Comparison of ENCODE assay signal across 20 cellular contexts in the genomic region with DNA sequence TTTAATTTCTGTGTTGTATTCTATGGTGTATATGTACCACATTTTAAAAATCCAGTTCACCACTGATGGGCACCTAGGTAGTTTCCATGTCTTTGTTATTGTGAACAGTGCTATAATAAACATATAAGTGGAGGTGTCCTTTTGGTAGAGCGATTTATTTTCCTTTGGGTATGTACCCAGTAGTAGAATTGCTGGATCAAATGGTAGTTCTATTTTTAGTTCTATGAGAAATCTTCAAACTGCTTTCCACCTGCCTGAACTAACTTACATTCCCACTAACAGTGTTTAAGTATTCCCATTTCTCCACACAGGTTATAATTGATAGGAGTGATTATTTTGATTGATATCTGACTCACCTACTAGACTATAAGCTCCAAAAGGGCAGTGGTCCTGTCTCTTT.
DNase-seq lines count a peak whose midpoint lies in the region; ATAC-seq, FAIRE-seq and TF ChIP-seq lines count a peak whose summit lies in the region.
"Had no signal": no experiment of that assay in that cellular context is flagged by ENCODE, and none has a peak within 500 bp of the region (broad histone marks: within the 10 kb centered on the region; RNA-seq: fewer than 3 reads in every experiment).

No MANE protein-coding gene starts in this region.

- H3K27ac Mint-ChIP-seq in activated naive CD4-positive, alpha-beta T cell treated with anti-CD3 and anti-CD28 coated beads, Interleukin-2, amount 10 ng/mL, durations not matched to agents 7 days and 5 days, result peak overlapping the region; percentile 38
- no peak overlapping the region for H3K27ac Mint-ChIP-seq in activated naive CD4-positive, alpha-beta T cell treated with anti-CD3 and anti-CD28 coated beads for 36 hours
- H3K27ac Mint-ChIP-seq: B cell, H9 had no signal

- H3K4me3 Mint-ChIP-seq in activated naive CD4-positive, alpha-beta T cell treated with anti-CD3 and anti-CD28 coated beads, Interleukin-2, amount 10 ng/mL, durations not matched to agents 7 days and 5 days, result no peak overlapping the region
- no peak overlapping the region for H3K4me3 Mint-ChIP-seq in activated naive CD4-positive, alpha-beta T cell treated with anti-CD3 and anti-CD28 coated beads for 36 hours
- H3K4me3 Mint-ChIP-seq: B cell; CD8-positive, alpha-beta memory T cell; H9 had no signal

- no peak for TF ChIP-seq EP300 in A549 (IDR thresholded peaks at IDR 0.05)

- CTCF ChIA-PET in activated naive CD4-positive, alpha-beta T cell treated with anti-CD3 and anti-CD28 coated beads, Interleukin-2, amount 10 ng/mL, durations not matched to agents 7 days and 5 days (lab: Charles Lee), result no interaction called here
- CTCF ChIA-PET in activated naive CD4-positive, alpha-beta T cell treated with anti-CD3 and anti-CD28 coated beads for 36 hours (lab: Charles Lee), result no interaction called here
- CTCF ChIA-PET in A549 (lab: Yijun Ruan, JAX), result interaction anchor here (1.1 to 2.7 kb wide), 2 partner anchors 8 to 335 kb away, joined by 3 to 7 read pairs; no protein-coding TSS in a partner anchor
- CTCF ChIA-PET in HEK293 (lab: Yijun Ruan, JAX), result no interaction called here

- no peaks in the 10 kb centered on the region for H3K27me3 ChIP-seq in skeletal muscle tissue (ENCODE audit: control insufficient read depth in 3 of 3, insufficient read depth in 3 of 3, low read length in 3 of 3)
- H3K27me3 ChIP-seq: BLaER1 treated with 17β-estradiol and CSF1 and Interleukin-3, amounts not matched to agents 10 nM and 100 nM had no signal

- no peak overlapping the region for H3K4me2 ChIP-seq in A549
- H3K4me2 ChIP-seq: BLaER1 treated with 17β-estradiol and CSF1 and Interleukin-3, amounts not matched to agents 10 nM and 100 nM had no signal

- no peak for TF ChIP-seq CTCF in A549 (IDR thresholded peaks at IDR 0.05)
- TF ChIP-seq CTCF in HEK293 (tag by site-specific recombination; IDR thresholded peaks at IDR 0.05), result no peak

- H3K36me3 Mint-ChIP-seq in activated naive CD4-positive, alpha-beta T cell treated with anti-CD3 and anti-CD28 coated beads, Interleukin-2, amount 10 ng/mL, durations not matched to agents 7 days and 5 days, result peaks cover 6% of the 10 kb centered on the region
- peaks cover 3% of the 10 kb centered on the region for H3K36me3 Mint-ChIP-seq in activated naive CD4-positive, alpha-beta T cell treated with anti-CD3 and anti-CD28 coated beads for 36 hours (ENCODE audit: low read depth)

- no peak for TF ChIP-seq RAD21 in A549 (conservative IDR thresholded peaks at IDR 0.05 in 1 of 2, IDR thresholded peaks at IDR 0.05 in 1 of 2)

- H3K4me1 ChIP-seq in A549 (peaks cover 3% of the 10 kb centered on the region; the same call in 1 of the 3 replicates), HEK293 (ENCODE audit: control insufficient read depth, insufficient read depth, low read length) (no peaks in the 10 kb centered on the region), skeletal muscle tissue (ENCODE audit: control insufficient read depth in 3 of 3, insufficient read depth in 3 of 3, low read length in 3 of 3) (peaks cover 0 to 7% (median 2%) of the 10 kb centered on the region in 3 donors)

- TF ChIP-seq POLR2A in A549 (IDR thresholded peaks at IDR 0.05; ENCODE audit: low read length), result no peak

- intact Hi-C loops in activated naive CD4-positive, alpha-beta T cell treated with anti-CD3 and anti-CD28 coated beads for 36 hours (cut with micrococcal nuclease), result loop anchor here (10.0 kb wide), 2 partner anchors 356 to 976 kb away; partner anchors contain the start of gene FOSL2

- H3K4me3 ChIP-seq in A549 (no peak overlapping the region), HEK293 (ENCODE audit: low read depth, low read length) (no peak overlapping the region), skeletal muscle tissue (ENCODE audit: low read length in 3 of 3) (no peak overlapping the region)
- H3K4me3 ChIP-seq: BLaER1 treated with 17β-estradiol and CSF1 and Interleukin-3, amounts not matched to agents 10 nM and 100 nM; GM12878 had no signal

- H3K9me3 Mint-ChIP-seq in activated naive CD4-positive, alpha-beta T cell treated with anti-CD3 and anti-CD28 coated beads, Interleukin-2, amount 10 ng/mL, durations not matched to agents 7 days and 5 days, result no peaks in the 10 kb centered on the region
- no peaks in the 10 kb centered on the region for H3K9me3 Mint-ChIP-seq in activated naive CD4-positive, alpha-beta T cell treated with anti-CD3 and anti-CD28 coated beads for 36 hours
- H3K9me3 Mint-ChIP-seq: CD8-positive, alpha-beta memory T cell; H9 had no signal

- H3K9me3 ChIP-seq in A549, result no peaks in the 10 kb centered on the region
- H3K9me3 ChIP-seq in HEK293 (ENCODE audit: control insufficient read depth, insufficient read depth, low read depth, low read length), result no peaks in the 10 kb centered on the region
- no peaks in the 10 kb centered on the region for H3K9me3 ChIP-seq in skeletal muscle tissue (ENCODE audit: control insufficient read depth in 3 of 3, low read length in 3 of 3)

- no peak overlapping the region for H3K9ac ChIP-seq in skeletal muscle tissue (ENCODE audit: low read depth in 1 of 3, low read length in 3 of 3)
- H3K9ac ChIP-seq: BLaER1 treated with 17β-estradiol and CSF1 and Interleukin-3, amounts not matched to agents 10 nM and 100 nM had no signal

- H3K27me3 Mint-ChIP-seq in activated naive CD4-positive, alpha-beta T cell treated with anti-CD3 and anti-CD28 coated beads, Interleukin-2, amount 10 ng/mL, durations not matched to agents 7 days and 5 days, result no peaks in the 10 kb centered on the region
- H3K27me3 Mint-ChIP-seq in activated naive CD4-positive, alpha-beta T cell treated with anti-CD3 and anti-CD28 coated beads for 36 hours (ENCODE audit: low read depth), result no peaks in the 10 kb centered on the region
- H3K27me3 Mint-ChIP-seq: B cell; CD8-positive, alpha-beta memory T cell had no signal

- POLR2A ChIA-PET in A549 (lab: Yijun Ruan, JAX), result no interaction called here
- POLR2A ChIA-PET in HEK293 (lab: Yijun Ruan, JAX), result no interaction called here

- peak; percentile 54 for FAIRE-seq in A549 (lab: Jason Lieb, UNC)
- FAIRE-seq: HepG2 had no signal

- 94% methylated on average over 1 of the region's 1 CpG for WGBS in A549 (ENCODE audit: missing lambda C conversion rate)

- H3K36me3 ChIP-seq in HEK293 (ENCODE audit: control insufficient read depth in 2 of 2, insufficient read depth in 1 of 2, low read length in 2 of 2) (no peaks in the 10 kb centered on the region), skeletal muscle tissue (ENCODE audit: control insufficient read depth in 3 of 3, insufficient read depth in 3 of 3, low read length in 3 of 3) (no peaks in the 10 kb centered on the region)

- H3K27ac ChIP-seq in A549, result no peak overlapping the region
- H3K27ac ChIP-seq in HEK293 (ENCODE audit: extremely low read depth, low read depth, low read length), result no peak overlapping the region
- peak overlapping the region; percentile 1 for H3K27ac ChIP-seq in skeletal muscle tissue (ENCODE audit: low read depth, low read length)
- H3K27ac ChIP-seq: BLaER1 treated with 17β-estradiol and CSF1 and Interleukin-3, amounts not matched to agents 10 nM and 100 nM had no signal

- no peak for ATAC-seq in A549
- ATAC-seq: GM12878, HepG2 had no signal

- peaks cover 6% of the 10 kb centered on the region for H3K4me1 Mint-ChIP-seq in activated naive CD4-positive, alpha-beta T cell treated with anti-CD3 and anti-CD28 coated beads, Interleukin-2, amount 10 ng/mL, durations not matched to agents 7 days and 5 days
- peaks cover 20% of the 10 kb centered on the region for H3K4me1 Mint-ChIP-seq in activated naive CD4-positive, alpha-beta T cell treated with anti-CD3 and anti-CD28 coated beads for 36 hours (ENCODE audit: low read depth)
- H3K4me1 Mint-ChIP-seq: B cell had no signal

- no peak for DNase-seq in activated naive CD4-positive, alpha-beta T cell treated with anti-CD3 and anti-CD28 coated beads, Interleukin-2, amount 10 ng/mL, durations not matched to agents 7 days and 5 days
- no peak for DNase-seq in activated naive CD4-positive, alpha-beta T cell treated with anti-CD3 and anti-CD28 coated beads for 36 hours
- DNase-seq in A549 (ENCODE audit: low read depth in 1 of 2, low spot score in 1 of 2) (no peak), SKM-1 treated with dmso at 0.1 percent for 144 hours (lab: John Stamatoyannopoulos, UW; ENCODE audit: unreplicated experiment) (no peak), NCI-H1436 (lab: John Stamatoyannopoulos, UW) (no peak)
- DNase-seq: 8988T; CD8-positive, alpha-beta memory T cell; COR-L47; DMS 273 treated with DMSO at 0.1 percent for 48 hours; DMS53; DND-41; EL; GOT3; H9 had no signal

TF ChIP-seq in A549, 52 proteins besides CTCF, POLR2A, EP300 and RAD21 (continues in another document):
- TF ChIP-seq SREBF2 (IDR thresholded peaks at IDR 0.05), result no peak
- TF ChIP-seq, protein P1, sequence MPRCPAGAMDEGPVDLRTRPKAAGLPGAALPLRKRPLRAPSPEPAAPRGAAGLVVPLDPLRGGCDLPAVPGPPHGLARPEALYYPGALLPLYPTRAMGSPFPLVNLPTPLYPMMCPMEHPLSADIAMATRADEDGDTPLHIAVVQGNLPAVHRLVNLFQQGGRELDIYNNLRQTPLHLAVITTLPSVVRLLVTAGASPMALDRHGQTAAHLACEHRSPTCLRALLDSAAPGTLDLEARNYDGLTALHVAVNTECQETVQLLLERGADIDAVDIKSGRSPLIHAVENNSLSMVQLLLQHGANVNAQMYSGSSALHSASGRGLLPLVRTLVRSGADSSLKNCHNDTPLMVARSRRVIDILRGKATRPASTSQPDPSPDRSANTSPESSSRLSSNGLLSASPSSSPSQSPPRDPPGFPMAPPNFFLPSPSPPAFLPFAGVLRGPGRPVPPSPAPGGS (IDR thresholded peaks at IDR 0.05), result no peak
- no peak for TF ChIP-seq EHF (CRISPR knock-in tag; IDR thresholded peaks at IDR 0.05)
- TF ChIP-seq MYC (IDR thresholded peaks at IDR 0.05; ENCODE audit: borderline replicate concordance, low read length), result no peak
- no peak for TF ChIP-seq PHF8 (IDR thresholded peaks at IDR 0.05; ENCODE audit: borderline replicate concordance, low read depth)
- TF ChIP-seq RARB (CRISPR knock-in tag; IDR thresholded peaks at IDR 0.05), result no peak

TF ChIP-seq in HEK293, 187 proteins besides CTCF, POLR2A, EP300 and RAD21:
- no peak for TF ChIP-seq ZBTB7A (tag by site-specific recombination; IDR thresholded peaks at IDR 0.05; ENCODE audit: low read depth)
- no peak for TF ChIP-seq ZNF157 (tag by site-specific recombination; IDR thresholded peaks at IDR 0.05)
- peak; percentile 48; the same call in 1 of the 2 replicates for TF ChIP-seq ZNF133 (tag by site-specific recombination; IDR thresholded peaks at IDR 0.05)
